Comparison of ENCODE assay signal across 9 cellular contexts in genomic region chr6:158646023-158646888, GRCh38. TPM values are rescaled to one million over a fixed set of nuclear protein-coding genes. Genes with fewer than 3 reads are reported as not detected.
DNase-seq lines count a peak whose midpoint lies in the region; ATAC-seq and TF ChIP-seq lines count a peak whose summit lies in the region.
"Had no signal": no experiment of that assay in that cellular context is flagged by ENCODE, and none has a peak within 500 bp of the region (broad histone marks: within the 10 kb centered on the region; RNA-seq: fewer than 3 reads in every experiment).

No MANE protein-coding gene starts in this region.

- intact Hi-C loops in heart right ventricle (cut with DNase I), result no loop called here

- H3K4me1 ChIP-seq in GM23338 (ENCODE audit: insufficient read depth), result peaks cover 4% of the 10 kb centered on the region
- peaks cover 53% of the 10 kb centered on the region for H3K4me1 ChIP-seq in RWPE2 (ENCODE audit: insufficient read depth, poor library complexity, severe bottlenecking)
- H3K4me1 ChIP-seq in endodermal cell (ENCODE audit: control insufficient read depth, insufficient read depth, low read length), result peaks cover 3% of the 10 kb centered on the region
- peaks cover 41% of the 10 kb centered on the region for H3K4me1 ChIP-seq in osteoblast (ENCODE audit: insufficient read depth, low read length)
- peaks cover 6 to 68% (median 29%) of the 10 kb centered on the region in 9 donors for H3K4me1 ChIP-seq in heart right ventricle

- no peaks in the 10 kb centered on the region for H3K36me3 ChIP-seq in GM23338 (ENCODE audit: insufficient read depth)
- peaks cover 6% of the 10 kb centered on the region for H3K36me3 ChIP-seq in RWPE2 (ENCODE audit: low read depth)
- peaks cover 12% of the 10 kb centered on the region for H3K36me3 ChIP-seq in endodermal cell (ENCODE audit: control insufficient read depth, insufficient read depth, low read length)
- H3K36me3 ChIP-seq in osteoblast (ENCODE audit: insufficient read depth, low read length), result no peaks in the 10 kb centered on the region
- H3K36me3 ChIP-seq in heart right ventricle, result peaks cover 0 to 10% (median 0%) of the 10 kb centered on the region in 9 donors

- no peak for ATAC-seq in GM23338
- peak; percentile 45 for ATAC-seq in RWPE2 (ENCODE audit: low read depth)
- no peak for ATAC-seq in GM18520 (IDR thresholded peaks at IDR 0.05; ENCODE audit: unreplicated experiment)
- no peak for ATAC-seq in heart right ventricle

- no peak for TF ChIP-seq CTCF in GM23338 (conservative IDR thresholded peaks at IDR 0.05; ENCODE audit: low read depth in 2 of 2)
- TF ChIP-seq CTCF in RWPE2 (IDR thresholded peaks at IDR 0.05; ENCODE audit: poor library complexity, severe bottlenecking), result no peak
- no peak for TF ChIP-seq CTCF in endodermal cell (conservative IDR thresholded peaks at IDR 0.05)
- TF ChIP-seq CTCF in osteoblast (IDR thresholded peaks at IDR 0.05; ENCODE audit: extremely low read depth, low read depth, low read length), result no peak
- TF ChIP-seq CTCF in heart right ventricle (IDR thresholded peaks at IDR 0.05), result no peak

- no peaks in the 10 kb centered on the region for H3F3A ChIP-seq in GM23338 (replicated peaks; ENCODE audit: low read depth)

- H3K4me3 ChIP-seq in GM23338 (no peak overlapping the region), RWPE2 (ENCODE audit: severe bottlenecking) (no peak overlapping the region), endodermal cell (ENCODE audit: low read length) (no peak overlapping the region), osteoblast (ENCODE audit: insufficient read depth, low read length) (no peak overlapping the region), heart right ventricle (no peak overlapping the region)

- H3K9me3 Mint-ChIP-seq in GM23338, result no peaks in the 10 kb centered on the region
- no peaks in the 10 kb centered on the region for H3K9me3 Mint-ChIP-seq in endodermal cell

- H3K36me3 Mint-ChIP-seq in GM23338 (ENCODE audit: low read depth) (peaks cover 3% of the 10 kb centered on the region; the same call in 1 of the 3 replicates), endodermal cell (ENCODE audit: low read depth) (peaks cover 6% of the 10 kb centered on the region)

- H3K27me3 Mint-ChIP-seq in GM23338 (ENCODE audit: insufficient read depth, low read depth, poor library complexity) (peaks cover 12% of the 10 kb centered on the region), endodermal cell (ENCODE audit: insufficient read depth) (peaks cover 25% of the 10 kb centered on the region)

- DNase-seq in GM23338 (ENCODE audit: low spot score) (no peak), RWPE2 (ENCODE audit: low spot score) (no peak), endodermal cell (peak; percentile 20), osteoblast (ENCODE audit: insufficient read length, low spot score, missing footprints) (peak; percentile 79), RKO (ENCODE audit: low spot score) (no peak), NCI-H2029 (lab: John Stamatoyannopoulos, UW) (no peak), heart right ventricle (no peak)
- DNase-seq: NCI-H510A treated with DMSO at 0.1 percent for 48 hours had no signal

- H2AFZ ChIP-seq in GM23338 (no peak overlapping the region), osteoblast (ENCODE audit: low read length) (no peak overlapping the region)

- no peak overlapping the region for H3K27ac ChIP-seq in GM23338 (ENCODE audit: low read depth)
- H3K27ac ChIP-seq in RWPE2 (ENCODE audit: poor library complexity, severe bottlenecking), result peak overlapping the region; percentile 84
- H3K27ac ChIP-seq in endodermal cell (ENCODE audit: low read depth, low read length), result no peak overlapping the region
- H3K27ac ChIP-seq in osteoblast (ENCODE audit: low read depth, low read length), result no peak overlapping the region
- H3K27ac ChIP-seq in heart right ventricle, result peak overlapping the region in 2 of 10 donors; percentile 89 to 100

- peaks cover 12% of the 10 kb centered on the region for H3K27me3 ChIP-seq in GM23338 (ENCODE audit: insufficient read depth)
- H3K27me3 ChIP-seq in RWPE2 (ENCODE audit: insufficient read depth, poor library complexity, severe bottlenecking), result no peaks in the 10 kb centered on the region
- H3K27me3 ChIP-seq in endodermal cell (ENCODE audit: control insufficient read depth, insufficient read depth, low read length, poor library complexity, severe bottlenecking), result peaks cover 11% of the 10 kb centered on the region
- no peaks in the 10 kb centered on the region for H3K27me3 ChIP-seq in osteoblast (ENCODE audit: insufficient read depth, low read length)
- H3K27me3 ChIP-seq in heart right ventricle, result no peaks in the 10 kb centered on the region

- WGBS in endodermal cell (ENCODE audit: insufficient coverage in 1 of 2, insufficient read length in 1 of 2), 2 experiments, result 76 to 86% methylated on average over 5 to 10 of the region's 10 CpGs
- WGBS in heart right ventricle, 2 donors, result 70 to 83% methylated on average over 10 of the region's 10 CpGs

- H3K9ac ChIP-seq in endodermal cell (ENCODE audit: extremely low read depth, low read length, poor library complexity, severe bottlenecking), result no peak overlapping the region

- no peaks in the 10 kb centered on the region for H3K9me3 ChIP-seq in RWPE2 (ENCODE audit: severe bottlenecking)
- H3K9me3 ChIP-seq in endodermal cell (ENCODE audit: control insufficient read depth, low read length), result no peaks in the 10 kb centered on the region
- no peaks in the 10 kb centered on the region for H3K9me3 ChIP-seq in osteoblast (ENCODE audit: low read depth, low read length)
- no peaks in the 10 kb centered on the region for H3K9me3 ChIP-seq in heart right ventricle

- H3K79me2 ChIP-seq in GM23338 (replicated peaks; ENCODE audit: insufficient read depth) (peaks cover 28% of the 10 kb centered on the region), osteoblast (ENCODE audit: insufficient read depth, low read length) (peaks cover 22% of the 10 kb centered on the region)

- H3K4me2 ChIP-seq in GM23338, result no peak overlapping the region
- no peak overlapping the region for H3K4me2 ChIP-seq in osteoblast (ENCODE audit: insufficient read depth, low read length)

- H4K20me1 ChIP-seq in GM23338 (replicated peaks; ENCODE audit: insufficient read depth), result peaks cover 20% of the 10 kb centered on the region; the same call in 1 of the 2 replicates
- peaks cover 8% of the 10 kb centered on the region for H4K20me1 ChIP-seq in osteoblast (ENCODE audit: insufficient read depth, low read length)

- H3K27ac Mint-ChIP-seq in GM23338 (no peak overlapping the region), endodermal cell (no peak overlapping the region)

- H3K4me3 Mint-ChIP-seq in GM23338, result peak overlapping the region; percentile 89
- peak overlapping the region; percentile 84 for H3K4me3 Mint-ChIP-seq in endodermal cell

- no peaks in the 10 kb centered on the region for H3K9me2 ChIP-seq in GM23338 (ENCODE audit: insufficient read depth)

- H3K4me1 Mint-ChIP-seq in GM23338, result peaks cover 17% of the 10 kb centered on the region
- peaks cover 20% of the 10 kb centered on the region for H3K4me1 Mint-ChIP-seq in endodermal cell

TF ChIP-seq in GM23338, 12 proteins besides CTCF, POLR2A, EP300 and RAD21:
- TF ChIP-seq REST (IDR thresholded peaks at IDR 0.05; ENCODE audit: unreplicated experiment) (no peak), STAT1 (IDR thresholded peaks at IDR 0.05; ENCODE audit: unreplicated experiment) (no peak), JUNB (IDR thresholded peaks at IDR 0.05; ENCODE audit: unreplicated experiment) (no peak), ZNF114 (CRISPR knock-in tag; IDR thresholded peaks at IDR 0.05) (no peak)

RNA-seq across cellular contexts. Expression of gene DYNLT1, which starts 1.7 kb away (rescaled TPM):
- total RNA-seq in GM23338 (2014; rRNA removed; shearing (Covaris generic)), result 60.9 and 71.6 TPM in 2 replicates
- polyA plus RNA-seq in GM23338 (2016; fragmentation: Nextera tagmentation; extraction: Ambion mirVana) (235 and 241 TPM in 2 replicates), heart right ventricle (100 to 1,000 TPM; 106 to 211 TPM)
- total RNA-seq in endodermal cell (100 to 1,000 TPM; 112 to 148 TPM), osteoblast (54.3 and 70.4 TPM in 2 replicates), heart right ventricle (100 to 1,000 TPM; 110 to 173 (median 122) TPM)
- 172 TPM for polyA plus RNA-seq in endodermal cell (2013, experiment 1 of 2)
- 168 TPM for polyA plus RNA-seq in endodermal cell (2013, experiment 2 of 2)

RNA-seq across cellular contexts. Expression of gene SYTL3, which starts 3.6 kb away (rescaled TPM):
- total RNA-seq in GM23338 (2014; rRNA removed; shearing (Covaris generic)), result 0.07 TPM in 1 of 2 replicates, not detected in the other
- not detected in 2 replicates for polyA plus RNA-seq in GM23338 (2016; fragmentation: Nextera tagmentation; extraction: Ambion mirVana)
- total RNA-seq in endodermal cell, result under 1 TPM; 0.58 to 0.79 TPM
- polyA plus RNA-seq in endodermal cell (2013, experiment 1 of 2), result 0.46 TPM
- polyA plus RNA-seq in endodermal cell (2013, experiment 2 of 2), result 0.50 TPM
- total RNA-seq in osteoblast, result 1.5 and 2.2 TPM in 2 replicates
- total RNA-seq in heart right ventricle, result 10 to 100 TPM in 3 of 10 donors, 1 to 10 TPM in 7; 3.6 to 11.9 (median 8.0) TPM
- polyA plus RNA-seq in heart right ventricle, result 1 to 10 TPM; 8.0 to 8.4 TPM

Comparison
In these comparisons a context has a peak if more than half of its experiments do, and no peak if none do; other contexts are left out.
1. DNase-seq: peak in endodermal cell (single experiment) and osteoblast (single experiment); none in GM23338 (single experiment), RWPE2 (single experiment), RKO (single experiment), NCI-H2029 (single experiment) and heart right ventricle (0 of 2).